Comparison of ENCODE assay signal across 8 cellular contexts in the genomic region with DNA sequence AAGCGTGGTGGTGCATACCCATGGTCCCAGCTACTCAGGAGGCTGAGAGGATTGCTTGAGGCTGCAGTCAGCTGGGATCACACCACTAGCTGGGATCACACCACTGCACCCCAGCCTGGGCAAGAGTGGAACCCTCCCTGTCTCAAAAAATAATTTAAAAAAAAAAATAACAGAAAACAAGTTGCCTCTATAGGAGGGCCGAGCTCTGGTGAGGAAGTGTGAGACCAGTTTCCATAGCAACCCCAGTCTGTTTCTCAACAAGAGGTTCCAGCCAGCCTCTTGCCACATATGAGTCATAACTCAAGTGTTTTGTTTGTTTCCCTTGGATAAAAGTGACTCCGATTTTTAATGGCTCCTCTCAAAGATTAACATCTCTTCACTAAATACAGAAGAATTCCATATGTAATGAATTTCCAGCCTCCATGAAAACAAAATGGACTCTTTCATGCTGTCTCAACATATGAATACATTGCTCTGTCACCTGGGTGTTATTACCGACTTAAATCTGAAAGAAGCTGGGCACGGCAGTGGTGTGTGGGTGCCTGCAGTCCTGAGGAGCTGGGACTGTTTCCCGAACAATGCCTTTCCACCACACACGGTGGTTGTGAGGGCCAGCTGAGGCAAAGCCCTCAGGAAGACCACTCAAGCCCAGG. TPM values are rescaled to one million over a fixed set of nuclear protein-coding genes. Genes with fewer than 3 reads are reported as not detected.
DNase-seq lines count a peak whose midpoint lies in the region; ATAC-seq lines count a peak whose summit lies in the region.

No MANE protein-coding gene starts in this region.

- H2BK15ac ChIP-seq in mesendoderm (replicated peaks; ENCODE audit: low read depth), result no peak overlapping the region

- H4K5ac ChIP-seq in mesendoderm (ENCODE audit: low read length), result no peak overlapping the region

- no peaks in the 10 kb centered on the region for H3K9me3 ChIP-seq in effector memory CD4-positive, alpha-beta T cell (ENCODE audit: control insufficient read depth, low read length)

- peak overlapping the region; percentile 22 for H3K4me3 ChIP-seq in effector memory CD4-positive, alpha-beta T cell (ENCODE audit: insufficient read depth, low read depth, low read length, poor library complexity, severe bottlenecking)
- H3K4me3 ChIP-seq in mesendoderm (ENCODE audit: low read length), result no peak overlapping the region

- H3K56ac ChIP-seq in mesendoderm (ENCODE audit: low read length), result no peak overlapping the region

- H3K9me3 Mint-ChIP-seq in stimulated activated memory B cell treated with anti-CD40 and anti-IgM and Interleukin-4, amounts not matched to agents 10 μg/mL and 1 μg/mL and 100 μg/mL, for 72 hours, result no peaks in the 10 kb centered on the region

- H3K4me1 Mint-ChIP-seq in stimulated activated memory B cell treated with anti-CD40 and anti-IgM and Interleukin-4, amounts not matched to agents 10 μg/mL and 1 μg/mL and 100 μg/mL, for 72 hours, result peaks cover 23% of the 10 kb centered on the region

- H3K18ac ChIP-seq in mesendoderm (ENCODE audit: low read length), result peak overlapping the region; percentile 15

- no peak overlapping the region for H3K9ac ChIP-seq in mesendoderm (ENCODE audit: low read length)

- peak overlapping the region; percentile 89 for H3K27ac Mint-ChIP-seq in stimulated activated memory B cell treated with anti-CD40 and anti-IgM and Interleukin-4, amounts not matched to agents 10 μg/mL and 1 μg/mL and 100 μg/mL, for 72 hours

- no peak overlapping the region for H2AK5ac ChIP-seq in mesendoderm (ENCODE audit: low read length)

- no peaks in the 10 kb centered on the region for H3K27me3 Mint-ChIP-seq in stimulated activated memory B cell treated with anti-CD40 and anti-IgM and Interleukin-4, amounts not matched to agents 10 μg/mL and 1 μg/mL and 100 μg/mL, for 72 hours

- no peak overlapping the region for H3K4me2 ChIP-seq in mesendoderm (ENCODE audit: low read length)

- DNase-seq in AML-193 (lab: John Stamatoyannopoulos, UW), result peak; percentile 100
- DNase-seq in NCI-H446 treated with DMSO at 0.1 percent for 48 hours (lab: John Stamatoyannopoulos, UW), result peak; percentile 77
- peak; percentile 21 to 42 for DNase-seq in activated CD4-positive, alpha-beta T cell treated with anti-CD3 and anti-CD28 coated beads, Interleukin-2, amount 50 U/mL, for 48 hours
- DNase-seq in effector memory CD4-positive, alpha-beta T cell, result peak; percentile 70 to 71 (median 70)
- peak; percentile 99 for DNase-seq in mesendoderm

- peaks cover 49% of the 10 kb centered on the region for H3K4me1 ChIP-seq in effector memory CD4-positive, alpha-beta T cell (ENCODE audit: control insufficient read depth, insufficient read depth, low read length, poor library complexity, severe bottlenecking)
- H3K4me1 ChIP-seq in mesendoderm (ENCODE audit: control insufficient read depth, low read depth, low read length), result peaks cover 4% of the 10 kb centered on the region

- H3K27ac ChIP-seq in effector memory CD4-positive, alpha-beta T cell (ENCODE audit: insufficient read depth, low read length, poor library complexity, severe bottlenecking), result peak overlapping the region; percentile 99
- peak overlapping the region; percentile 75 for H3K27ac ChIP-seq in mesendoderm (ENCODE audit: low read depth, low read length)

- no CpG with 5 or more reads among the region's 7 CpGs for WGBS in mesendoderm (ENCODE audit: extremely low coverage, insufficient coverage, low lambda C conversion rate)

- H2BK5ac ChIP-seq in mesendoderm (ENCODE audit: low read length), result no peak overlapping the region

- peak overlapping the region; percentile 41 for H3K4me3 Mint-ChIP-seq in stimulated activated memory B cell treated with anti-CD40 and anti-IgM and Interleukin-4, amounts not matched to agents 10 μg/mL and 1 μg/mL and 100 μg/mL, for 72 hours

- peaks cover 33% of the 10 kb centered on the region for H3K36me3 Mint-ChIP-seq in stimulated activated memory B cell treated with anti-CD40 and anti-IgM and Interleukin-4, amounts not matched to agents 10 μg/mL and 1 μg/mL and 100 μg/mL, for 72 hours

- peaks cover 37% of the 10 kb centered on the region for H3K36me3 ChIP-seq in effector memory CD4-positive, alpha-beta T cell (ENCODE audit: control insufficient read depth, insufficient read depth, low read length)
- H3K36me3 ChIP-seq in mesendoderm (ENCODE audit: control insufficient read depth, insufficient read depth, low read length), result peaks cover 3% of the 10 kb centered on the region

- no peaks in the 10 kb centered on the region for H3K27me3 ChIP-seq in effector memory CD4-positive, alpha-beta T cell (replicated peaks; ENCODE audit: control insufficient read depth, insufficient read depth, low read length, poor library complexity, severe bottlenecking)
- no peaks in the 10 kb centered on the region for H3K27me3 ChIP-seq in mesendoderm (ENCODE audit: insufficient read depth, low read length, poor library complexity)

- H3K23ac ChIP-seq in mesendoderm (ENCODE audit: low read length), result no peak overlapping the region

- no peak overlapping the region for H4K8ac ChIP-seq in mesendoderm (ENCODE audit: low read depth, low read length)

- H2BK120ac ChIP-seq in mesendoderm (ENCODE audit: low read depth, low read length), result no peak overlapping the region

- ATAC-seq in GM18907 (IDR thresholded peaks at IDR 0.05; ENCODE audit: unreplicated experiment) (peak; percentile 91), HG03103 (IDR thresholded peaks at IDR 0.05; ENCODE audit: low read depth, unreplicated experiment) (peak; percentile 98)
- peak; percentile 94 for ATAC-seq in stimulated activated memory B cell treated with anti-CD40 and anti-IgM and Interleukin-4, amounts not matched to agents 10 μg/mL and 1 μg/mL and 100 μg/mL, for 72 hours

- H3K79me1 ChIP-seq in mesendoderm (ENCODE audit: low read length), result no peaks in the 10 kb centered on the region

- H3K4ac ChIP-seq in mesendoderm (ENCODE audit: low read depth, low read length), result no peak overlapping the region

- no peaks in the 10 kb centered on the region for H3K79me2 ChIP-seq in mesendoderm (ENCODE audit: control insufficient read depth, insufficient read depth, low read length)

RNA-seq across cellular contexts. Expression of a gene that starts 19.7 kb away (rescaled TPM):
- 29.4 TPM for polyA plus RNA-seq in mesendoderm (2013, experiment 1 of 2)
- 28.9 TPM for polyA plus RNA-seq in mesendoderm (2013, experiment 2 of 2)

RNA-seq across cellular contexts. Expression of a gene that starts 19.9 kb away (rescaled TPM):
- 21.8 TPM for polyA plus RNA-seq in mesendoderm (2013, experiment 1 of 2)
- polyA plus RNA-seq in mesendoderm (2013, experiment 2 of 2), result 21.7 TPM

RNA-seq across cellular contexts. Expression of a gene that starts 33.9 kb away (rescaled TPM):
- polyA plus RNA-seq in mesendoderm (2013, experiment 1 of 2), result 12.8 TPM
- polyA plus RNA-seq in mesendoderm (2013, experiment 2 of 2), result 12.3 TPM

RNA-seq across cellular contexts. Expression of a gene that starts 34.1 kb away (rescaled TPM):
- polyA plus RNA-seq in mesendoderm (2013, experiment 1 of 2), result 50.3 TPM
- 49.8 TPM for polyA plus RNA-seq in mesendoderm (2013, experiment 2 of 2)

Comparison
In these comparisons a context has a peak if more than half of its experiments do, and no peak if none do; other contexts are left out.
1. DNase-seq: peak in every context shown above with its lines; median percentile 100 in AML-193; 99 in mesendoderm; 77 in NCI-H446 treated with DMSO at 0.1 percent for 48 hours; 70 in effector memory CD4-positive, alpha-beta T cell; 32 in activated CD4-positive, alpha-beta T cell treated with anti-CD3 and anti-CD28 coated beads, Interleukin-2, amount 50 U/mL, for 48 hours.